In genomic region chr3:134291300-134292254, GRCh38 we compare ENCODE assay signal across 10 cellular contexts. TPM values are rescaled to one million over a fixed set of nuclear protein-coding genes. Genes with fewer than 3 reads are reported as not detected.
DNase-seq lines count a peak whose midpoint lies in the region; ATAC-seq, FAIRE-seq and TF ChIP-seq lines count a peak whose summit lies in the region.
"Had no signal": no experiment of that assay in that cellular context is flagged by ENCODE, and none has a peak within 500 bp of the region (broad histone marks: within the 10 kb centered on the region; RNA-seq: fewer than 3 reads in every experiment).

No MANE protein-coding gene starts in this region.

- POLR2A ChIA-PET in HEK293 (lab: Yijun Ruan, JAX), result no interaction called here

- no peaks in the 10 kb centered on the region for H3K79me2 ChIP-seq in astrocyte (ENCODE audit: insufficient read depth, low read length)

- H3K27me3 ChIP-seq in astrocyte (ENCODE audit: insufficient read depth, low read length), result no peaks in the 10 kb centered on the region
- no peaks in the 10 kb centered on the region for H3K27me3 ChIP-seq in stomach
- H3K27me3 ChIP-seq: dorsolateral prefrontal cortex had no signal

- WGBS in stomach, 5 donors, result 43 to 76% (median 63%) methylated on average over 4 of the region's 4 CpGs

- H3K27ac Mint-ChIP-seq in astrocyte (ENCODE audit: unreplicated experiment) (no peak overlapping the region), type B pancreatic cell (no peak overlapping the region)
- H3K27ac Mint-ChIP-seq: stimulated activated effector memory CD8-positive, alpha-beta T cell treated with anti-CD3 and anti-CD28 coated beads, Interleukin-12 subunit alpha, Interleukin-12 subunit beta, amount 100 ng/mL, for 72 hours had no signal

- no peaks in the 10 kb centered on the region for H3K4me1 ChIP-seq in HEK293 (ENCODE audit: control insufficient read depth, insufficient read depth, low read length)
- no peaks in the 10 kb centered on the region for H3K4me1 ChIP-seq in astrocyte (ENCODE audit: insufficient read depth, low read length)
- H3K4me1 ChIP-seq in stomach, result peaks cover 0 to 12% (median 8%) of the 10 kb centered on the region in 4 donors

- no peak for FAIRE-seq in astrocyte (lab: Jason Lieb, UNC)

- no peak for TF ChIP-seq EP300 in stomach (IDR thresholded peaks at IDR 0.05)

- H3K4me3 ChIP-seq in HEK293 (ENCODE audit: low read depth, low read length), result no peak overlapping the region
- no peak overlapping the region for H3K4me3 ChIP-seq in astrocyte (ENCODE audit: insufficient read depth, low read depth, low read length)
- no peak overlapping the region for H3K4me3 ChIP-seq in stomach
- H3K4me3 ChIP-seq: dorsolateral prefrontal cortex had no signal

- no peaks in the 10 kb centered on the region for H3K9me3 Mint-ChIP-seq in astrocyte (ENCODE audit: unreplicated experiment)
- no peaks in the 10 kb centered on the region for H3K9me3 Mint-ChIP-seq in type B pancreatic cell

- H3K27ac ChIP-seq in HEK293 (ENCODE audit: extremely low read depth, low read depth, low read length), result no peak overlapping the region
- H3K27ac ChIP-seq in astrocyte (ENCODE audit: low read depth, low read length), result no peak overlapping the region
- H3K27ac ChIP-seq in stomach, result peak overlapping the region in 3 of 5 donors; percentile 17 to 53 (median 50)

- CTCF ChIA-PET in HEK293 (lab: Yijun Ruan, JAX), result no interaction called here

- H3K4me3 Mint-ChIP-seq in astrocyte (ENCODE audit: unreplicated experiment), result no peak overlapping the region
- no peak overlapping the region for H3K4me3 Mint-ChIP-seq in type B pancreatic cell
- H3K4me3 Mint-ChIP-seq: stimulated activated effector memory CD8-positive, alpha-beta T cell treated with anti-CD3 and anti-CD28 coated beads, Interleukin-12 subunit alpha, Interleukin-12 subunit beta, amount 100 ng/mL, for 72 hours had no signal

- H2AFZ ChIP-seq in astrocyte (ENCODE audit: low read depth, low read length), result no peak overlapping the region

- no peak for TF ChIP-seq CTCF in HEK293 (tag by site-specific recombination; IDR thresholded peaks at IDR 0.05)
- no peak for TF ChIP-seq CTCF in astrocyte (IDR thresholded peaks at IDR 0.05; ENCODE audit: insufficient read depth, low read depth, low read length)
- TF ChIP-seq CTCF in stomach (IDR thresholded peaks at IDR 0.05), result no peak
- TF ChIP-seq CTCF in type B pancreatic cell (conservative IDR thresholded peaks at IDR 0.05), result no peak

- no peaks in the 10 kb centered on the region for H3K4me1 Mint-ChIP-seq in astrocyte (ENCODE audit: low read depth, unreplicated experiment)
- no peaks in the 10 kb centered on the region for H3K4me1 Mint-ChIP-seq in type B pancreatic cell (ENCODE audit: unreplicated experiment)

- H3K36me3 Mint-ChIP-seq in astrocyte (ENCODE audit: low read depth, unreplicated experiment), result no peaks in the 10 kb centered on the region
- H3K36me3 Mint-ChIP-seq in type B pancreatic cell, result no peaks in the 10 kb centered on the region
- H3K36me3 Mint-ChIP-seq: stimulated activated effector memory CD8-positive, alpha-beta T cell treated with anti-CD3 and anti-CD28 coated beads, Interleukin-12 subunit alpha, Interleukin-12 subunit beta, amount 100 ng/mL, for 72 hours had no signal

- no peak overlapping the region for H3K4me2 ChIP-seq in astrocyte (ENCODE audit: low read length)

- intact Hi-C loops in stomach (cut with DNase I; ENCODE audit: low total_unique reads), result no loop called here

- ATAC-seq in GM19463 (IDR thresholded peaks at IDR 0.05; ENCODE audit: unreplicated experiment) (no peak), GM21423 (IDR thresholded peaks at IDR 0.05; ENCODE audit: unreplicated experiment) (no peak)
- ATAC-seq: stimulated activated effector memory CD8-positive, alpha-beta T cell treated with anti-CD3 and anti-CD28 coated beads, Interleukin-12 subunit alpha, Interleukin-12 subunit beta, amount 100 ng/mL, for 72 hours had no signal

- DNase-seq in astrocyte (ENCODE audit: low read depth) (peak; percentile 69), iris pigment epithelial cell (ENCODE audit: low read depth) (peak; percentile 95), stomach (no peak), NCI-H1048 (lab: John Stamatoyannopoulos, UW) (no peak), type B pancreatic cell (ENCODE audit: extremely low spot score, unreplicated experiment) (no peak)
- DNase-seq: dorsolateral prefrontal cortex had no signal

- H4K20me1 ChIP-seq in astrocyte (ENCODE audit: insufficient read depth, low read length), result no peaks in the 10 kb centered on the region

- no peaks in the 10 kb centered on the region for H3K9me3 ChIP-seq in HEK293 (ENCODE audit: control insufficient read depth, insufficient read depth, low read depth, low read length)
- H3K9me3 ChIP-seq in astrocyte (ENCODE audit: insufficient read depth, low read depth, low read length), result no peaks in the 10 kb centered on the region
- no peaks in the 10 kb centered on the region for H3K9me3 ChIP-seq in stomach

- TF ChIP-seq POLR2A in stomach (IDR thresholded peaks at IDR 0.05), result no peak

- H3K27me3 Mint-ChIP-seq in astrocyte (ENCODE audit: low read depth, unreplicated experiment), result no peaks in the 10 kb centered on the region
- no peaks in the 10 kb centered on the region for H3K27me3 Mint-ChIP-seq in type B pancreatic cell

- H3K36me3 ChIP-seq in HEK293 (ENCODE audit: control insufficient read depth in 2 of 2, insufficient read depth in 1 of 2, low read length in 2 of 2) (no peaks in the 10 kb centered on the region), astrocyte (ENCODE audit: insufficient read depth, low read length) (no peaks in the 10 kb centered on the region), stomach (no peaks in the 10 kb centered on the region)

- H3K9ac ChIP-seq in astrocyte (ENCODE audit: low read length), result no peak overlapping the region

TF ChIP-seq in HEK293, 187 proteins besides CTCF, POLR2A, EP300 and RAD21:
- TF ChIP-seq RBAK (tag by site-specific recombination; IDR thresholded peaks at IDR 0.05) (no peak), ZFP41 (tag by site-specific recombination; IDR thresholded peaks at IDR 0.05; ENCODE audit: borderline replicate concordance) (no peak), ZNF214 (tag by site-specific recombination; IDR thresholded peaks at IDR 0.05; ENCODE audit: borderline replicate concordance) (no peak), ZBTB17 (tag by site-specific recombination; IDR thresholded peaks at IDR 0.05) (peak; percentile 39; the same call in 1 of the 2 replicates), ZSCAN16 (tag by site-specific recombination; IDR thresholded peaks at IDR 0.05) (no peak), ZNF16 (tag by site-specific recombination; IDR thresholded peaks at IDR 0.05; ENCODE audit: low read depth) (no peak), ZNF549 (tag by site-specific recombination; IDR thresholded peaks at IDR 0.05) (no peak), MYNN (tag by site-specific recombination; IDR thresholded peaks at IDR 0.05; ENCODE audit: borderline replicate concordance) (no peak)
TF ChIP-seq in HEK293: peak in this region for 1.

RNA-seq across cellular contexts. Expression of gene RYK, which starts 40.9 kb away (rescaled TPM):
- total RNA-seq in astrocyte (57.1 and 58.0 TPM in 2 replicates), stomach (100 to 1,000 TPM in 1 of 5 donors, 10 to 100 TPM in 4; 41.1 to 128 (median 45.5) TPM), type B pancreatic cell (ENCODE audit: low replicate concordance) (50.7 and 59.2 TPM in 2 replicates)
- 10 to 100 TPM; 15.8 to 27.0 (median 26.7) TPM for polyA plus RNA-seq in stomach

Comparison
In these comparisons a context has a peak if more than half of its experiments do, and no peak if none do; other contexts are left out.
1. H3K27ac ChIP-seq: peak in stomach (3 of 5); none in HEK293 (single experiment) and astrocyte (single experiment).
2. DNase-seq: peak in astrocyte (single experiment) and iris pigment epithelial cell (single experiment); none in stomach (single experiment), NCI-H1048 (single experiment) and type B pancreatic cell (single experiment).